Comparison of ENCODE assay signal across 8 cellular contexts in the genomic region with DNA sequence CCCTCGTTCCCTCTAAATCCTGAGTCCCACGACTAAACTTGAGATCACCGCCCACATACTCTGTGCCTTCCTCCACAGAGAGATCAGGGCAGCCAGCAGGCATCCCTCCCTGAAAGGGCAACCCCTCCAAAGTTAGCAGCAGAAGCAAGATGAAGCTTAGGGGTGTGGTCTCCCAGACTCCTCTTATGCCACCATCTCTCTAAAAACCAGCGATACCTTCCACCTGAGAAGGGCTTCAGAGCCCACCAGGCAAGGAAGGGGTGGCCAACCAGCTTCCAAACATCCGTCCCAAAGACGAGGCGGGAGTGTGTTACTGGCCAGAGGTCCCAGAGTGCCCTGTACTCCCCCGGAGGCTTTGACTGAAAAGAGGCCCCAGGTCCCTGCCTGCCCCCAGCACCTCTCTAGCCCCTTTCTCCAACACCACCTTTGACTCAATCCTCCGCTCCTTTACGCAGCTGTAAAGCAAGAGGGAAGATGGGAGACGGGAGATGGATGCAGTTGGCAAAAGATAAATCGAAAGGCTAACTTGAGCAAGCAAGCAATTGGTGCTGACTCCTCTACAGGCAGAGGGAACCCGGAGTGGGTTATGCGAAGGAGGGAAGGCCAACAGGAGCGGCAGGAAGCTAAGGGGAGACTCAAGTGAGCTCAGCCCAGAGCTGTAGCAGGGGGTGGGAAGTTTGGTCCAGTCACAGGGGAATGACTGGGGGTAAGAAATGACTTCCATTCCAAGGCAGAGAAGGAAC. TPM values are rescaled to one million over a fixed set of nuclear protein-coding genes. Genes with fewer than 3 reads are reported as not detected.
A peak's percentile ranks its signal among the peaks of the same experiment; 100 is the strongest.
DNase-seq lines count a peak whose midpoint lies in the region; ATAC-seq lines count a peak whose summit lies in the region.

No MANE protein-coding gene starts in this region.

- peak overlapping the region; percentile 67 for H3K27ac ChIP-seq in CD8-positive, alpha-beta memory T cell (ENCODE audit: low read depth, low read length)
- H3K27ac ChIP-seq in HUES6 (ENCODE audit: low read depth, low read length), result peak overlapping the region; percentile 12; the same call in 1 of the 2 replicates

- DNase-seq in CD8-positive, alpha-beta memory T cell, result no peak
- no peak for DNase-seq in activated naive CD8-positive, alpha-beta T cell treated with anti-CD3 and anti-CD28 coated beads for 36 hours
- peak; percentile 76 for DNase-seq in islet precursor cell
- peak; percentile 27 for DNase-seq in stimulated activated naive CD8-positive, alpha-beta T cell treated with anti-CD3 and anti-CD28 coated beads, Interleukin-15, Interleukin-2, amounts not matched to agents 100 U/mL and 50 U/mL, for 24 hours
- no peak for DNase-seq in NCI-H2196 (lab: John Stamatoyannopoulos, UW; ENCODE audit: unreplicated experiment)
- no peak for DNase-seq in SW480 (ENCODE audit: low spot score)
- no peak for DNase-seq in RPMI8226

- no peak for ATAC-seq in stimulated activated naive CD8-positive, alpha-beta T cell treated with anti-CD3 and anti-CD28 coated beads, Interleukin-15, Interleukin-2, amounts not matched to agents 100 U/mL and 50 U/mL, for 24 hours

- no peaks in the 10 kb centered on the region for H3K27me3 ChIP-seq in CD8-positive, alpha-beta memory T cell (ENCODE audit: insufficient read depth, low read length, poor library complexity, severe bottlenecking)
- H3K27me3 ChIP-seq in HUES6 (ENCODE audit: control insufficient read depth, insufficient read depth, low read length), result no peaks in the 10 kb centered on the region

- peaks cover 0 to 22% (median 0%) of the 10 kb centered on the region in 3 donors for H3K36me3 Mint-ChIP-seq in CD8-positive, alpha-beta memory T cell
- peaks cover 6% of the 10 kb centered on the region for H3K36me3 Mint-ChIP-seq in activated naive CD8-positive, alpha-beta T cell treated with anti-CD3 and anti-CD28 coated beads for 36 hours

- peaks cover 3% of the 10 kb centered on the region for H3K36me3 ChIP-seq in CD8-positive, alpha-beta memory T cell (ENCODE audit: insufficient read depth, low read length)
- H3K36me3 ChIP-seq in HUES6 (ENCODE audit: control insufficient read depth, insufficient read depth, low read length), result peaks cover 6% of the 10 kb centered on the region; the same call in 1 of the 2 replicates

- H3K9me3 ChIP-seq in CD8-positive, alpha-beta memory T cell (ENCODE audit: low read length), result no peaks in the 10 kb centered on the region
- no peaks in the 10 kb centered on the region for H3K9me3 ChIP-seq in HUES6 (ENCODE audit: control insufficient read depth, insufficient read depth, low read depth, low read length)

- H3K27ac Mint-ChIP-seq in CD8-positive, alpha-beta memory T cell, result peak overlapping the region; percentile 72 to 97 (median 91)
- H3K27ac Mint-ChIP-seq in activated naive CD8-positive, alpha-beta T cell treated with anti-CD3 and anti-CD28 coated beads for 36 hours, result peak overlapping the region; percentile 81

- H3K4me3 Mint-ChIP-seq in CD8-positive, alpha-beta memory T cell, result peak overlapping the region; percentile 89 to 95 (median 94)
- H3K4me3 Mint-ChIP-seq in activated naive CD8-positive, alpha-beta T cell treated with anti-CD3 and anti-CD28 coated beads for 36 hours, result peak overlapping the region; percentile 96

- H3K4me3 ChIP-seq in CD8-positive, alpha-beta memory T cell (ENCODE audit: low read length), result peak overlapping the region; percentile 74
- peak overlapping the region; percentile 68 for H3K4me3 ChIP-seq in HUES6 (ENCODE audit: low read depth, low read length)

- peak overlapping the region; percentile 58 for H3K9ac ChIP-seq in HUES6 (ENCODE audit: low read length)

- H3K4me1 Mint-ChIP-seq in CD8-positive, alpha-beta memory T cell, result peaks cover 33 to 60% (median 48%) of the 10 kb centered on the region in 3 donors
- H3K4me1 Mint-ChIP-seq in activated naive CD8-positive, alpha-beta T cell treated with anti-CD3 and anti-CD28 coated beads for 36 hours, result peaks cover 45% of the 10 kb centered on the region

- H3K27me3 Mint-ChIP-seq in CD8-positive, alpha-beta memory T cell, result no peaks in the 10 kb centered on the region
- no peaks in the 10 kb centered on the region for H3K27me3 Mint-ChIP-seq in activated naive CD8-positive, alpha-beta T cell treated with anti-CD3 and anti-CD28 coated beads for 36 hours

- CTCF ChIA-PET in CD8-positive, alpha-beta memory T cell (lab: Charles Lee), result interaction anchor here (1.1 to 2.0 kb wide), 7 partner anchors 16 to 91 kb away, joined by 3 to 6 read pairs (median 3); partner anchors contain the start of gene DDX19A

- H3K4me1 ChIP-seq in CD8-positive, alpha-beta memory T cell (ENCODE audit: insufficient read depth, low read length), result peaks cover 44% of the 10 kb centered on the region
- H3K4me1 ChIP-seq in HUES6 (ENCODE audit: control insufficient read depth, insufficient read depth, low read length), result peaks cover 46% of the 10 kb centered on the region

- no peaks in the 10 kb centered on the region for H3K9me3 Mint-ChIP-seq in CD8-positive, alpha-beta memory T cell
- no peaks in the 10 kb centered on the region for H3K9me3 Mint-ChIP-seq in activated naive CD8-positive, alpha-beta T cell treated with anti-CD3 and anti-CD28 coated beads for 36 hours

- POLR2A ChIA-PET in CD8-positive, alpha-beta memory T cell (lab: Charles Lee), result interaction anchor here (0.5 to 3.2 kb wide), 3 partner anchors 16 to 57 kb away, joined by 4 to 19 read pairs (median 7); no protein-coding TSS in a partner anchor

RNA-seq across cellular contexts. Expression of gene ST3GAL2, which starts 1.1 kb away (rescaled TPM):
- 10 to 100 TPM; 24.2 to 24.8 TPM for total RNA-seq in CD8-positive, alpha-beta memory T cell
- 20.1 TPM for polyA plus RNA-seq in CD8-positive, alpha-beta memory T cell
- 10 to 100 TPM; 21.5 to 23.3 TPM for total RNA-seq in activated naive CD8-positive, alpha-beta T cell treated with anti-CD3 and anti-CD28 coated beads for 36 hours

RNA-seq across cellular contexts. Expression of gene FCSK, which starts 16.6 kb away (rescaled TPM):
- 10 to 100 TPM; 15.1 to 16.9 TPM for total RNA-seq in CD8-positive, alpha-beta memory T cell
- polyA plus RNA-seq in CD8-positive, alpha-beta memory T cell, result 7.8 TPM
- 1 to 10 TPM; 8.7 to 9.6 TPM for total RNA-seq in activated naive CD8-positive, alpha-beta T cell treated with anti-CD3 and anti-CD28 coated beads for 36 hours

Comparison
In these comparisons a context has a peak if more than half of its experiments do, and no peak if none do; other contexts are left out.
1. DNase-seq: peak in islet precursor cell (single experiment) and stimulated activated naive CD8-positive, alpha-beta T cell treated with anti-CD3 and anti-CD28 coated beads, Interleukin-15, Interleukin-2, amounts not matched to agents 100 U/mL and 50 U/mL, for 24 hours (single experiment); none in CD8-positive, alpha-beta memory T cell (0 of 5), activated naive CD8-positive, alpha-beta T cell treated with anti-CD3 and anti-CD28 coated beads for 36 hours (single experiment), NCI-H2196 (single experiment), SW480 (single experiment) and RPMI8226 (single experiment).